Comparison of ENCODE assay signal across 10 cellular contexts in the genomic region with DNA sequence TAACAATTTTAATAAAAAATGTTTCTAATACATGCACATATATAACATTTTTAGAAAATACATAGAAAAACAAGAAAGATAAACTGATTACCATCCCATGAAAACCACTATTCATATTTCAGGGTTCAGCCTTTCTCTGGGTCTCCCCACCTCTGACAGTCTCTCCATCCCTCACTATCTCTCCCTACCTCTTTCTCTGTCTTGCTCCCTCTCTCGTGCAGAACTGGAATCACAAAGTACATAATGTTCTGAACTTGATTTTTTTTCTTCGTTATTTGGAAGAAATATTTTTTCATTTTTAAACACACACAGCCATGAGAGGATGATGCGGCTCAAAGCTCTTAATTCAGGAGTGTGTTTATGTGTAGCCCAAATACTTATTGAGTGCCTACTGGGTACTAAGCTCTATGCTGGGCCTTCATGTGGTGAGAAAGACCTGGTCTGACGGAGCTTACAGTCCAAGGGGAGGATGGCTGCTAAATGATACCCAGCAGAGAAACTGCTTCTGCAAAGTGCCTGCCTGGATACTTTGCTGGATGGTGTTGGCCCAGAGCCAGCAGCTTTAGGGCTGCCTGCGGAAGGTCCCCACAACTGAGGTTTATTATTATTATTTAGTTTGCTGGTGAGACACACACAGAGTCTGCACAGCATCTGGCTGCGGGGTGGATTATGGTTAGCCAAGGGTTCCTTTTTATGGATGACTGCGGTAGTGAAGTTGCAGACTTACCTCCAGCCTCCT. TPM values are rescaled to one million over a fixed set of nuclear protein-coding genes. Genes with fewer than 3 reads are reported as not detected.
DNase-seq lines count a peak whose midpoint lies in the region; ATAC-seq and TF ChIP-seq lines count a peak whose summit lies in the region.
"Had no signal": no experiment of that assay in that cellular context is flagged by ENCODE, and none has a peak within 500 bp of the region (broad histone marks: within the 10 kb centered on the region; RNA-seq: fewer than 3 reads in every experiment).

No MANE protein-coding gene starts in this region.

- WGBS in hepatocyte (ENCODE audit: low lambda C conversion rate, missing lambda C conversion rate): 68% methylated on average over 7 of the region's 7 CpGs

- peak; percentile 15 for DNase-seq in ELR (ENCODE audit: low read depth)
- DNase-seq in HFF-Myc (ENCODE audit: extremely low read depth, low read depth): no peak
- DNase-seq in SK-MEL-5 (ENCODE audit: low read depth, low spot score): peak; percentile 7
- DNase-seq in hepatocyte (ENCODE audit: low spot score): no peak
- no peak for DNase-seq in DMS153 treated with DMSO at 0.1 percent for 48 hours (lab: John Stamatoyannopoulos, UW; ENCODE audit: unreplicated experiment)
- DNase-seq: activated naive CD8-positive, alpha-beta T cell treated with anti-CD3 and anti-CD28 coated beads, Interleukin-2, amount 50 U/mL, for 24 hours; stimulated activated CD4-positive, alpha-beta T cell treated with anti-CD3 and anti-CD28 coated beads, Interleukin-12 subunit alpha, Interleukin-12 subunit beta, amount 100 ng/mL, for 4 hours had no signal

- TF ChIP-seq CTCF in HFF-Myc (IDR thresholded peaks at IDR 0.05; ENCODE audit: low read depth, low read length, missing control alignments) (peak; percentile 14), hepatocyte (IDR thresholded peaks at IDR 0.05; ENCODE audit: poor library complexity) (peak; percentile 14)

- no peaks in the 10 kb centered on the region for H3K27me3 ChIP-seq in hepatocyte

- no peak overlapping the region for H2AFZ ChIP-seq in hepatocyte

- no peaks in the 10 kb centered on the region for H3K36me3 ChIP-seq in hepatocyte (replicated peaks; ENCODE audit: insufficient read depth, low read depth)

- no peaks in the 10 kb centered on the region for H3K9me2 ChIP-seq in hepatocyte (replicated peaks; ENCODE audit: insufficient read depth)

- in situ Hi-C loops in SK-MEL-5 (cut with HindIII; ENCODE audit: low pct_unique_long_range_greater_than_20kb, low sequenced_read_pairs): no loop called here

- ATAC-seq in HG02884 (IDR thresholded peaks at IDR 0.05; ENCODE audit: unreplicated experiment): no peak
- ATAC-seq in HG02885 (IDR thresholded peaks at IDR 0.05; ENCODE audit: poor library complexity, unreplicated experiment): no peak
- ATAC-seq: activated naive CD8-positive, alpha-beta T cell treated with anti-CD3 and anti-CD28 coated beads, Interleukin-2, amount 50 U/mL, for 24 hours had no signal

- no peak overlapping the region for H3K4me2 ChIP-seq in hepatocyte

- no peak overlapping the region for H3K27ac ChIP-seq in hepatocyte
- H3K27ac ChIP-seq: coronary artery had no signal

- H3K9me3 ChIP-seq in hepatocyte (ENCODE audit: low read depth): no peaks in the 10 kb centered on the region

- H3K4me3 ChIP-seq in HFF-Myc (replicated peaks; ENCODE audit: low read depth, low read length) (no peak overlapping the region), hepatocyte (no peak overlapping the region)
- H3K4me3 ChIP-seq: coronary artery had no signal

- no peaks in the 10 kb centered on the region for H3K79me2 ChIP-seq in hepatocyte

- no peaks in the 10 kb centered on the region for H3K4me1 ChIP-seq in hepatocyte (ENCODE audit: insufficient read depth)

- no peaks in the 10 kb centered on the region for H4K20me1 ChIP-seq in hepatocyte (ENCODE audit: insufficient read depth, poor library complexity, severe bottlenecking)

RNA-seq across cellular contexts. Expression of a gene that starts 42.6 kb away (rescaled TPM):
- 40.4 and 44.9 TPM in 2 replicates for total RNA-seq in SK-MEL-5 (2014; rRNA removed; shearing (Covaris generic))
- 31.8 and 38.6 TPM in 2 replicates for polyA plus RNA-seq in SK-MEL-5 (2015; cell fraction: cytosol; rRNA removed)
- polyA plus RNA-seq in SK-MEL-5 (2015; cell fraction: nucleus; rRNA removed): 22.8 and 26.2 TPM in 2 replicates
- total RNA-seq in hepatocyte: 164 and 166 TPM in 2 replicates
- 102 and 124 TPM in 2 replicates for polyA plus RNA-seq in hepatocyte

Comparison
In these comparisons a context has a peak if more than half of its experiments do, and no peak if none do; other contexts are left out.
1. DNase-seq: peak in ELR (single experiment) and SK-MEL-5 (single experiment); none in HFF-Myc (single experiment), hepatocyte (single experiment) and DMS153 treated with DMSO at 0.1 percent for 48 hours (single experiment).